ENCODE assay signal across 8 cellular contexts in genomic region chr3:50324351-50325144, GRCh38. TPM values are rescaled to one million over a fixed set of nuclear protein-coding genes. Genes with fewer than 3 reads are reported as not detected.
DNase-seq lines count a peak whose midpoint lies in the region; ATAC-seq and TF ChIP-seq lines count a peak whose summit lies in the region.

No MANE protein-coding gene starts in this region.

- H3K4me1 ChIP-seq in SK-N-SH (ENCODE audit: control insufficient read depth in 1 of 2, insufficient read depth in 2 of 2, low read depth in 1 of 2, low read length in 1 of 2): peaks cover 0 to 35% of the 10 kb centered on the region in 2 experiments; a peak in 2 of 4 replicates

- H3K79me2 ChIP-seq in SK-N-SH (ENCODE audit: insufficient read depth): peaks cover 37% of the 10 kb centered on the region

- POLR2A ChIA-PET in SK-N-SH (lab: Yijun Ruan, JAX): interaction anchor here (0.7 to 1.7 kb wide), 3 partner anchors 13 to 32 kb away, joined by 3 to 6 read pairs (median 4); partner anchors contain the start of genes CYB561D2, IFRD2 and NPRL2
- POLR2A ChIA-PET in activated naive CD8-positive, alpha-beta T cell treated with anti-CD3 and anti-CD28 coated beads, Interleukin-2, amount 10 ng/mL, durations not matched to agents 7 days and 5 days (lab: Charles Lee): interaction anchor here (0.7 to 1.8 kb wide), 6 partner anchors 9 to 235 kb away, joined by 3 to 10 read pairs (median 4); partner anchors contain the start of genes HYAL3, IFRD2, NAA80 and RASSF1

- no peaks in the 10 kb centered on the region for H3K9me3 Mint-ChIP-seq in activated naive CD8-positive, alpha-beta T cell treated with anti-CD3 and anti-CD28 coated beads, Interleukin-2, amount 10 ng/mL, durations not matched to agents 7 days and 5 days
- peaks cover 6% of the 10 kb centered on the region for H3K9me3 Mint-ChIP-seq in glutamatergic neuron (ENCODE audit: unreplicated experiment)
- H3K9me3 Mint-ChIP-seq in progenitor cell of endocrine pancreas (ENCODE audit: low read depth): no peaks in the 10 kb centered on the region

- H2AFZ ChIP-seq in SK-N-SH (ENCODE audit: low read depth): no peak overlapping the region

- H3K36me3 ChIP-seq in SK-N-SH (replicated peaks in 1 of 2; ENCODE audit: control insufficient read depth in 1 of 2, insufficient read depth in 2 of 2, low read length in 1 of 2): peaks cover under 1 to 25% of the 10 kb centered on the region in 2 experiments

- H3K9me3 ChIP-seq in SK-N-SH: no peaks in the 10 kb centered on the region

- peaks cover 24% of the 10 kb centered on the region for H3K4me1 Mint-ChIP-seq in activated naive CD8-positive, alpha-beta T cell treated with anti-CD3 and anti-CD28 coated beads, Interleukin-2, amount 10 ng/mL, durations not matched to agents 7 days and 5 days
- H3K4me1 Mint-ChIP-seq in glutamatergic neuron (ENCODE audit: low read depth, unreplicated experiment) (peaks cover 13% of the 10 kb centered on the region), progenitor cell of endocrine pancreas (ENCODE audit: low read depth) (peaks cover 24% of the 10 kb centered on the region)

- H4K20me1 ChIP-seq in SK-N-SH (ENCODE audit: insufficient read depth): no peaks in the 10 kb centered on the region

- H3K36me3 Mint-ChIP-seq in activated naive CD8-positive, alpha-beta T cell treated with anti-CD3 and anti-CD28 coated beads, Interleukin-2, amount 10 ng/mL, durations not matched to agents 7 days and 5 days: peaks cover under 1% of the 10 kb centered on the region
- no peaks in the 10 kb centered on the region for H3K36me3 Mint-ChIP-seq in glutamatergic neuron (ENCODE audit: unreplicated experiment)
- peaks cover 5% of the 10 kb centered on the region for H3K36me3 Mint-ChIP-seq in progenitor cell of endocrine pancreas (ENCODE audit: insufficient read depth)

- peak; percentile 65 for DNase-seq in COLO668 (lab: John Stamatoyannopoulos, UW; ENCODE audit: unreplicated experiment)
- peak; percentile 88 for DNase-seq in HuH-7 (ENCODE audit: low spot score)
- DNase-seq in SK-N-SH: peak; percentile 85
- DNase-seq in activated naive CD8-positive, alpha-beta T cell treated with anti-CD3 and anti-CD28 coated beads, Interleukin-2, amount 10 ng/mL, durations not matched to agents 7 days and 5 days: peak; percentile 78
- DNase-seq in glutamatergic neuron: peak; percentile 92
- peak; percentile 65 for DNase-seq in progenitor cell of endocrine pancreas (ENCODE audit: low spot score, unreplicated experiment)
- DNase-seq in mucosa of gallbladder (ENCODE audit: low spot score): no peak
- DNase-seq in NCI-H446 treated with DMSO at 0.1 percent for 48 hours (lab: John Stamatoyannopoulos, UW): no peak

- 0% methylated on average over 1 of the region's 4 CpGs for WGBS in SK-N-SH (ENCODE audit: low lambda C conversion rate)

- H3K4me2 ChIP-seq in SK-N-SH: no peak overlapping the region

- no peak overlapping the region for H3K9ac ChIP-seq in SK-N-SH

- peak; percentile 20 for ATAC-seq in activated naive CD8-positive, alpha-beta T cell treated with anti-CD3 and anti-CD28 coated beads, Interleukin-2, amount 10 ng/mL, durations not matched to agents 7 days and 5 days (ENCODE audit: low read depth)

- TF ChIP-seq CTCF in SK-N-SH (IDR thresholded peaks at IDR 0.05) (peak; percentile 81), glutamatergic neuron (IDR thresholded peaks at IDR 0.05; ENCODE audit: partially characterized antibody, unreplicated experiment) (peak; percentile 93), progenitor cell of endocrine pancreas (IDR thresholded peaks at IDR 0.05; ENCODE audit: unreplicated experiment) (peak; percentile 74)

- no peak for TF ChIP-seq EP300 in SK-N-SH (IDR thresholded peaks at IDR 0.05; ENCODE audit: borderline replicate concordance in 1 of 2, low read depth in 1 of 2, low read length in 1 of 2)

- peak overlapping the region; percentile 45 for H3K27ac Mint-ChIP-seq in activated naive CD8-positive, alpha-beta T cell treated with anti-CD3 and anti-CD28 coated beads, Interleukin-2, amount 10 ng/mL, durations not matched to agents 7 days and 5 days
- H3K27ac Mint-ChIP-seq in glutamatergic neuron (ENCODE audit: unreplicated experiment): no peak overlapping the region
- H3K27ac Mint-ChIP-seq in progenitor cell of endocrine pancreas: peak overlapping the region; percentile 73

- peaks cover 22% of the 10 kb centered on the region for H3F3A ChIP-seq in SK-N-SH (replicated peaks; ENCODE audit: insufficient read depth)

- no peaks in the 10 kb centered on the region for H3K27me3 Mint-ChIP-seq in activated naive CD8-positive, alpha-beta T cell treated with anti-CD3 and anti-CD28 coated beads, Interleukin-2, amount 10 ng/mL, durations not matched to agents 7 days and 5 days
- H3K27me3 Mint-ChIP-seq in glutamatergic neuron (ENCODE audit: unreplicated experiment) (peaks cover 8% of the 10 kb centered on the region), progenitor cell of endocrine pancreas (no peaks in the 10 kb centered on the region)

- no peak overlapping the region; a peak in 1 of 4 replicates for H3K4me3 ChIP-seq in SK-N-SH (ENCODE audit: low read depth in 2 of 2, low read length in 1 of 2)

- peak; percentile 77 for TF ChIP-seq RAD21 in SK-N-SH (IDR thresholded peaks at IDR 0.05; ENCODE audit: low read length)

- H3K27ac ChIP-seq in SK-N-SH (ENCODE audit: low read depth in 2 of 2, low read length in 1 of 2): no peak overlapping the region; a peak in 1 of 4 replicates

- no peaks in the 10 kb centered on the region for H3K27me3 ChIP-seq in SK-N-SH (ENCODE audit: insufficient read depth)

- H3K9me2 ChIP-seq in SK-N-SH: no peaks in the 10 kb centered on the region

- no peak overlapping the region for H3K4me3 Mint-ChIP-seq in activated naive CD8-positive, alpha-beta T cell treated with anti-CD3 and anti-CD28 coated beads, Interleukin-2, amount 10 ng/mL, durations not matched to agents 7 days and 5 days
- no peak overlapping the region for H3K4me3 Mint-ChIP-seq in glutamatergic neuron (ENCODE audit: unreplicated experiment)
- peak overlapping the region; percentile 2 for H3K4me3 Mint-ChIP-seq in progenitor cell of endocrine pancreas (ENCODE audit: low read depth)

- CTCF ChIA-PET in SK-N-SH (lab: Yijun Ruan, JAX): interaction anchor here (0.6 to 6.0 kb wide), 34 partner anchors 9 to 289 kb away, joined by 3 to 60 read pairs (median 4); partner anchors contain the start of genes HYAL1, HYAL3, NAA80 and RASSF1

TF ChIP-seq in SK-N-SH, 30 proteins besides CTCF, POLR2A, EP300 and RAD21:
- TF ChIP-seq YY1 (IDR thresholded peaks at IDR 0.05; ENCODE audit: low read depth) (no peak), SMC3 (IDR thresholded peaks at IDR 0.05; ENCODE audit: low read depth, low read length) (peak; percentile 69), MXI1 (IDR thresholded peaks at IDR 0.05; ENCODE audit: low read depth, low read length) (peak; percentile 32; the same call in 1 of the 2 replicates)

RNA-seq across cellular contexts. Expression of gene HYAL2, which starts 2.0 kb away (rescaled TPM):
- 135 and 151 TPM in 2 replicates for polyA plus RNA-seq in SK-N-SH (2012; rRNA removed)
- 57.1 and 110 TPM in 2 replicates for polyA plus RNA-seq in SK-N-SH (2012; cell fraction: cytosol; rRNA removed)
- 55.5 and 73.1 TPM in 2 replicates for polyA plus RNA-seq in SK-N-SH (2012; cell fraction: nucleus; rRNA removed)
- 1 to 10 TPM; 4.9 to 5.1 TPM for total RNA-seq in activated naive CD8-positive, alpha-beta T cell treated with anti-CD3 and anti-CD28 coated beads, Interleukin-2, amount 10 ng/mL, durations not matched to agents 7 days and 5 days
- total RNA-seq in glutamatergic neuron (ENCODE audit: unreplicated experiment) (48.4 TPM), progenitor cell of endocrine pancreas (74.3 and 77.9 TPM in 2 replicates), mucosa of gallbladder (84.6 TPM)

RNA-seq across cellular contexts. Expression of gene TUSC2, which starts 3.5 kb away (rescaled TPM):
- polyA plus RNA-seq in SK-N-SH (2012; rRNA removed): 58.7 and 79.3 TPM in 2 replicates
- 45.0 and 66.4 TPM in 2 replicates for polyA plus RNA-seq in SK-N-SH (2012; cell fraction: cytosol; rRNA removed)
- 35.0 and 40.0 TPM in 2 replicates for polyA plus RNA-seq in SK-N-SH (2012; cell fraction: nucleus; rRNA removed)
- total RNA-seq in activated naive CD8-positive, alpha-beta T cell treated with anti-CD3 and anti-CD28 coated beads, Interleukin-2, amount 10 ng/mL, durations not matched to agents 7 days and 5 days: 10 to 100 TPM; 20.2 to 20.8 TPM
- total RNA-seq in glutamatergic neuron (ENCODE audit: unreplicated experiment) (30.8 TPM), progenitor cell of endocrine pancreas (33.1 and 34.9 TPM in 2 replicates), mucosa of gallbladder (42.5 TPM)

RNA-seq across cellular contexts. Expression of gene RASSF1, which starts 16.1 kb away (rescaled TPM):
- 28.1 and 32.3 TPM in 2 replicates for polyA plus RNA-seq in SK-N-SH (2012; rRNA removed)
- 19.1 and 27.8 TPM in 2 replicates for polyA plus RNA-seq in SK-N-SH (2012; cell fraction: cytosol; rRNA removed)
- 34.1 and 37.0 TPM in 2 replicates for polyA plus RNA-seq in SK-N-SH (2012; cell fraction: nucleus; rRNA removed)
- total RNA-seq in activated naive CD8-positive, alpha-beta T cell treated with anti-CD3 and anti-CD28 coated beads, Interleukin-2, amount 10 ng/mL, durations not matched to agents 7 days and 5 days: 100 to 1,000 TPM; 183 to 188 TPM
- total RNA-seq in glutamatergic neuron (ENCODE audit: unreplicated experiment): 27.8 TPM
- total RNA-seq in progenitor cell of endocrine pancreas: 11.7 and 13.9 TPM in 2 replicates
- 27.5 TPM for total RNA-seq in mucosa of gallbladder

RNA-seq across cellular contexts. Expression of gene ZMYND10, which starts 21.0 kb away (rescaled TPM):
- polyA plus RNA-seq in SK-N-SH (2012; rRNA removed): 0.83 and 0.95 TPM in 2 replicates
- 0.33 and 0.73 TPM in 2 replicates for polyA plus RNA-seq in SK-N-SH (2012; cell fraction: cytosol; rRNA removed)
- 4.2 and 8.1 TPM in 2 replicates for polyA plus RNA-seq in SK-N-SH (2012; cell fraction: nucleus; rRNA removed)
- 1 to 10 TPM; 2.2 to 2.7 TPM for total RNA-seq in activated naive CD8-positive, alpha-beta T cell treated with anti-CD3 and anti-CD28 coated beads, Interleukin-2, amount 10 ng/mL, durations not matched to agents 7 days and 5 days
- total RNA-seq in glutamatergic neuron (ENCODE audit: unreplicated experiment): 1.3 TPM
- total RNA-seq in progenitor cell of endocrine pancreas: 0.86 and 2.2 TPM in 2 replicates
- 2.2 TPM for total RNA-seq in mucosa of gallbladder

RNA-seq across cellular contexts. Expression of gene HYAL1, which starts 21.2 kb away (rescaled TPM):
- 0.30 and 0.49 TPM in 2 replicates for polyA plus RNA-seq in SK-N-SH (2012; rRNA removed)
- 0.14 and 0.26 TPM in 2 replicates for polyA plus RNA-seq in SK-N-SH (2012; cell fraction: cytosol; rRNA removed)
- 1.7 and 1.8 TPM in 2 replicates for polyA plus RNA-seq in SK-N-SH (2012; cell fraction: nucleus; rRNA removed)
- under 1 TPM; 0.25 to 0.28 TPM for total RNA-seq in activated naive CD8-positive, alpha-beta T cell treated with anti-CD3 and anti-CD28 coated beads, Interleukin-2, amount 10 ng/mL, durations not matched to agents 7 days and 5 days
- total RNA-seq in glutamatergic neuron (ENCODE audit: unreplicated experiment): 0.96 TPM
- 3.1 and 4.1 TPM in 2 replicates for total RNA-seq in progenitor cell of endocrine pancreas
- total RNA-seq in mucosa of gallbladder: 82.4 TPM

Comparison
In these comparisons a context has a peak if more than half of its experiments do, and no peak if none do; other contexts are left out.
1. DNase-seq: peak in COLO668 (single experiment), HuH-7 (single experiment), SK-N-SH (single experiment), activated naive CD8-positive, alpha-beta T cell treated with anti-CD3 and anti-CD28 coated beads, Interleukin-2, amount 10 ng/mL, durations not matched to agents 7 days and 5 days (single experiment), glutamatergic neuron (single experiment) and progenitor cell of endocrine pancreas (single experiment); none in mucosa of gallbladder (single experiment) and NCI-H446 treated with DMSO at 0.1 percent for 48 hours (single experiment).
2. Peak in every context shown above with its lines, with median percentiles within 50 percentile points of each other: CTCF ChIP-seq.